In genomic region chrX:28585767-28586166, GRCh38 we compare ENCODE assay signal across 16 cellular contexts. TPM values are rescaled to one million over a fixed set of nuclear protein-coding genes. Genes with fewer than 3 reads are reported as not detected.
DNase-seq lines count a peak whose midpoint lies in the region; ATAC-seq and TF ChIP-seq lines count a peak whose summit lies in the region.
"Had no signal": no experiment of that assay in that cellular context is flagged by ENCODE, and none has a peak within 500 bp of the region (broad histone marks: within the 10 kb centered on the region; RNA-seq: fewer than 3 reads in every experiment).

No MANE protein-coding gene starts in this region.

- TF ChIP-seq CTCF in WTC11 (IDR thresholded peaks at IDR 0.05) (no peak), fibroblast of lung (conservative IDR thresholded peaks at IDR 0.05 in 1 of 2, IDR thresholded peaks at IDR 0.05 in 1 of 2; ENCODE audit: low read depth in 1 of 2, low read length in 2 of 2) (no peak), nephron progenitor cell (IDR thresholded peaks at IDR 0.05) (no peak), right lobe of liver (IDR thresholded peaks at IDR 0.05) (no peak)

- peak overlapping the region in 3 of 4 experiments; percentile 28 to 75 (median 63) for H3K4me3 ChIP-seq in fibroblast of lung (replicated peaks in 1 of 4; ENCODE audit: control extremely low read depth in 1 of 4, insufficient read depth in 1 of 4, low read depth in 3 of 4, low read length in 4 of 4)
- H3K4me3 ChIP-seq in right lobe of liver = peak overlapping the region in 1 of 3 donors; percentile 30
- H3K4me3 ChIP-seq: mucosa of descending colon had no signal

- H3K27me3 Mint-ChIP-seq in WTC11 (ENCODE audit: low read depth) (peaks cover 2% of the 10 kb centered on the region; the same call in 1 of the 2 replicates), nephron progenitor cell (ENCODE audit: low read depth, poor library complexity) (no peaks in the 10 kb centered on the region)

- no peaks in the 10 kb centered on the region for H3K36me3 ChIP-seq in ES-I3 (ENCODE audit: insufficient read depth, low read length)
- no peaks in the 10 kb centered on the region for H3K36me3 ChIP-seq in fibroblast of lung (ENCODE audit: control insufficient read depth, insufficient read depth, low read length)
- H3K36me3 ChIP-seq in right lobe of liver = no peaks in the 10 kb centered on the region

- POLR2A ChIA-PET in WTC11 (lab: Charles Lee) (no interaction called here), HEK293T (lab: Yijun Ruan, JAX) (no interaction called here)

- H3K36me3 Mint-ChIP-seq in WTC11 (no peaks in the 10 kb centered on the region), nephron progenitor cell (ENCODE audit: low read depth) (no peaks in the 10 kb centered on the region)

- peak overlapping the region; percentile 45 for H2AFZ ChIP-seq in fibroblast of lung (ENCODE audit: low read length)
- H2AFZ ChIP-seq: parathyroid adenoma had no signal

- H3K4me1 Mint-ChIP-seq in WTC11 (peaks cover 35% of the 10 kb centered on the region), nephron progenitor cell (peaks cover 12% of the 10 kb centered on the region)

- CTCF ChIA-PET in WTC11 (lab: Charles Lee) = no interaction called here
- CTCF ChIA-PET in HEK293T (lab: Yijun Ruan, JAX) = no interaction called here

- peak overlapping the region; percentile 74; the same call in 1 of the 2 replicates for H3K9ac ChIP-seq in ES-I3 (ENCODE audit: low read depth, low read length)
- H3K9ac ChIP-seq in fibroblast of lung (ENCODE audit: insufficient read depth, low read length) = no peak overlapping the region
- H3K9ac ChIP-seq: parathyroid adenoma had no signal

- no peaks in the 10 kb centered on the region for H4K20me1 ChIP-seq in fibroblast of lung (ENCODE audit: control insufficient read depth, extremely low read depth, insufficient read depth, low read length)

- no peak for TF ChIP-seq POLR2A in right lobe of liver (IDR thresholded peaks at IDR 0.05)

- H3K4me3 Mint-ChIP-seq in WTC11 (no peak overlapping the region), nephron progenitor cell (no peak overlapping the region)
- H3K4me3 Mint-ChIP-seq: T-helper 1 cell treated with Interleukin-12 subunit alpha and Interleukin-12 subunit beta and Interleukin-4 antibody, amounts not matched to agents 30 μg/mL and 1 μg/mL, for 36 hours had no signal

- H3K4me1 ChIP-seq in ES-I3 (ENCODE audit: insufficient read depth, low read length) = peaks cover 23% of the 10 kb centered on the region
- H3K4me1 ChIP-seq in fibroblast of lung (ENCODE audit: control insufficient read depth, extremely low read depth, insufficient read depth, low read length) = no peaks in the 10 kb centered on the region
- H3K4me1 ChIP-seq in right lobe of liver = no peaks in the 10 kb centered on the region
- H3K4me1 ChIP-seq: Caco-2, parathyroid adenoma had no signal

- DNase-seq in WTC11 (ENCODE audit: low spot score) (no peak), fibroblast of lung (ENCODE audit: low read depth in 2 of 2) (no peak), nephron progenitor cell (no peak), NCI-H226 (no peak), HEK293T (ENCODE audit: extremely low spot score) (no peak), right lobe of liver (no peak)
- DNase-seq: activated CD4-positive, CD25-positive, alpha-beta regulatory T cell; activated effector memory CD4-positive, alpha-beta T cell treated with Interleukin-2 at 50 U/mL for 16 hours; Caco-2; GDM1; mucosa of descending colon; NCI-H82 had no signal

- intact Hi-C loops in right lobe of liver (cut with DNase I) = no loop called here

- peak overlapping the region; percentile 58 for H3K4me2 ChIP-seq in fibroblast of lung (ENCODE audit: extremely low read depth, insufficient read depth, low read length)

- ATAC-seq in WTC11 (peak; percentile 36), right lobe of liver (no peak), HG03378 (IDR thresholded peaks at IDR 0.05; ENCODE audit: unreplicated experiment) (no peak)

- H3K27ac ChIP-seq in fibroblast of lung (ENCODE audit: insufficient read depth, low read length) (no peak overlapping the region), right lobe of liver (no peak overlapping the region)
- H3K27ac ChIP-seq: parathyroid adenoma had no signal

- 27% methylated on average over 10 of the region's 10 CpGs for WGBS in right lobe of liver (ENCODE audit: insufficient coverage, low coverage, low lambda C conversion rate, missing lambda C conversion rate)

- H3K79me2 ChIP-seq in fibroblast of lung (ENCODE audit: control insufficient read depth, insufficient read depth, low read length) = no peaks in the 10 kb centered on the region
- H3K79me2 ChIP-seq: parathyroid adenoma had no signal

- H3K9me3 ChIP-seq in ES-I3 (ENCODE audit: control insufficient read depth, insufficient read depth, low read length) (no peaks in the 10 kb centered on the region; the same call in 1 of the 2 replicates), fibroblast of lung (ENCODE audit: control insufficient read depth, insufficient read depth, low read depth, low read length) (no peaks in the 10 kb centered on the region), right lobe of liver (no peaks in the 10 kb centered on the region)
- H3K9me3 ChIP-seq: Caco-2, mucosa of descending colon had no signal

- H3K27ac Mint-ChIP-seq in WTC11 = 0 out of 2 replicates have a peak overlapping the region, but pooled peaks have one; percentile 29
- peak overlapping the region; percentile 47 for H3K27ac Mint-ChIP-seq in nephron progenitor cell
- H3K27ac Mint-ChIP-seq: T-helper 1 cell treated with Interleukin-12 subunit alpha and Interleukin-12 subunit beta and Interleukin-4 antibody, amounts not matched to agents 30 μg/mL and 1 μg/mL, for 36 hours had no signal

- H3K9me3 Mint-ChIP-seq in WTC11 = no peaks in the 10 kb centered on the region
- no peaks in the 10 kb centered on the region for H3K9me3 Mint-ChIP-seq in nephron progenitor cell
- H3K9me3 Mint-ChIP-seq: T-helper 1 cell treated with Interleukin-12 subunit alpha and Interleukin-12 subunit beta and Interleukin-4 antibody, amounts not matched to agents 30 μg/mL and 1 μg/mL, for 36 hours had no signal

- H3K27me3 ChIP-seq in fibroblast of lung (ENCODE audit: control insufficient read depth, insufficient read depth, low read length) = no peaks in the 10 kb centered on the region
- H3K27me3 ChIP-seq in right lobe of liver = no peaks in the 10 kb centered on the region

TF ChIP-seq in WTC11, 78 proteins besides CTCF, POLR2A, EP300 and RAD21 (continues in another document):
- TF ChIP-seq TCF7 (CRISPR knock-in tag; IDR thresholded peaks at IDR 0.05; ENCODE audit: low read depth) = no peak
- TF ChIP-seq, protein P1, sequence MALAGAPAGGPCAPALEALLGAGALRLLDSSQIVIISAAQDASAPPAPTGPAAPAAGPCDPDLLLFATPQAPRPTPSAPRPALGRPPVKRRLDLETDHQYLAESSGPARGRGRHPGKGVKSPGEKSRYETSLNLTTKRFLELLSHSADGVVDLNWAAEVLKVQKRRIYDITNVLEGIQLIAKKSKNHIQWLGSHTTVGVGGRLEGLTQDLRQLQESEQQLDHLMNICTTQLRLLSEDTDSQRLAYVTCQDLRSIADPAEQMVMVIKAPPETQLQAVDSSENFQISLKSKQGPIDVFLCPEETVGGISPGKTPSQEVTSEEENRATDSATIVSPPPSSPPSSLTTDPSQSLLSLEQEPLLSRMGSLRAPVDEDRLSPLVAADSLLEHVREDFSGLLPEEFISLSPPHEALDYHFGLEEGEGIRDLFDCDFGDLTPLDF (CRISPR knock-in tag; IDR thresholded peaks at IDR 0.05) = no peak
- no peak for TF ChIP-seq NR3C1 (CRISPR knock-in tag; conservative IDR thresholded peaks at IDR 0.05; ENCODE audit: low read depth)
- TF ChIP-seq ETV6 (CRISPR knock-in tag; IDR thresholded peaks at IDR 0.05) = no peak
- no peak for TF ChIP-seq IRF1 (CRISPR knock-in tag; IDR thresholded peaks at IDR 0.05)
- TF ChIP-seq NR1H2 (CRISPR knock-in tag; IDR thresholded peaks at IDR 0.05) = no peak

TF ChIP-seq in HEK293T, 16 proteins besides CTCF, POLR2A, EP300 and RAD21:
- TF ChIP-seq, protein P2, sequence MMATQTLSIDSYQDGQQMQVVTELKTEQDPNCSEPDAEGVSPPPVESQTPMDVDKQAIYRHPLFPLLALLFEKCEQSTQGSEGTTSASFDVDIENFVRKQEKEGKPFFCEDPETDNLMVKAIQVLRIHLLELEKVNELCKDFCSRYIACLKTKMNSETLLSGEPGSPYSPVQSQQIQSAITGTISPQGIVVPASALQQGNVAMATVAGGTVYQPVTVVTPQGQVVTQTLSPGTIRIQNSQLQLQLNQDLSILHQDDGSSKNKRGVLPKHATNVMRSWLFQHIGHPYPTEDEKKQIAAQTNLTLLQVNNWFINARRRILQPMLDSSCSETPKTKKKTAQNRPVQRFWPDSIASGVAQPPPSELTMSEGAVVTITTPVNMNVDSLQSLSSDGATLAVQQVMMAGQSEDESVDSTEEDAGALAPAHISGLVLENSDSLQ (IDR thresholded peaks at IDR 0.05) = no peak
- TF ChIP-seq ZNF384 (IDR thresholded peaks at IDR 0.05) = no peak
- no peak for TF ChIP-seq HDGF (IDR thresholded peaks at IDR 0.05; ENCODE audit: borderline replicate concordance)
- no peak for TF ChIP-seq LEF1 (IDR thresholded peaks at IDR 0.05; ENCODE audit: borderline replicate concordance)
- TF ChIP-seq SUZ12 (IDR thresholded peaks at IDR 0.05) = no peak
- TF ChIP-seq ARNT (IDR thresholded peaks at IDR 0.05) = no peak
- no peak for TF ChIP-seq FOXM1 (IDR thresholded peaks at IDR 0.05; ENCODE audit: borderline replicate concordance)
- TF ChIP-seq FOXK2 (IDR thresholded peaks at IDR 0.05) = no peak
- no peak for TF ChIP-seq CTBP1 (IDR thresholded peaks at IDR 0.05; ENCODE audit: borderline replicate concordance)
- TF ChIP-seq NFRKB (IDR thresholded peaks at IDR 0.05) = no peak
- no peak for TF ChIP-seq TARDBP (IDR thresholded peaks at IDR 0.05)
- no peak for TF ChIP-seq FOXA1 (IDR thresholded peaks at IDR 0.05)
- no peak for TF ChIP-seq ELF4 (IDR thresholded peaks at IDR 0.05)
- no peak for TF ChIP-seq BHLHE40 (IDR thresholded peaks at IDR 0.05; ENCODE audit: borderline replicate concordance)
- no peak for TF ChIP-seq L3MBTL2 (conservative IDR thresholded peaks at IDR 0.05)
TF ChIP-seq in HEK293T: peak in this region for 0.

RNA-seq across cellular contexts. Expression of gene IL1RAPL1, which starts 1.5 kb away (rescaled TPM):
- total RNA-seq in WTC11 (2021) (0.09 to 0.16 TPM (median 0.13 TPM) in 3 replicates), fibroblast of lung (0.26 and 2.8 TPM in 2 replicates), right lobe of liver (not detected)
- 0.25 and 6.1 TPM in 2 replicates for polyA plus RNA-seq in fibroblast of lung
- polyA plus RNA-seq in fibroblast of lung (2012) = 0.07 and 2.7 TPM in 2 replicates
- 13.2 TPM in 1 of 2 replicates, not detected in the other for polyA minus RNA-seq in fibroblast of lung (ENCODE audit: low replicate concordance)
- total RNA-seq: Caco-2 had no signal
